In genomic region chr6:108425428-108425827, GRCh38 we compare ENCODE assay signal across 25 cellular contexts.
"Had no signal": no experiment of that assay in that cellular context is flagged by ENCODE, and none has a peak within 500 bp of the region (broad histone marks: within the 10 kb centered on the region; RNA-seq: fewer than 3 reads in every experiment).

No MANE protein-coding gene starts in this region.

- DNase-seq: colonic mucosa; cortex of kidney; effector CD8-positive, alpha-beta T cell; effector memory CD8-positive, alpha-beta T cell; endodermal cell; erythroblast; esophagus squamous epithelium; foreskin fibroblast; foreskin melanocyte; gastrocnemius medialis; glutamatergic neuron; head of caudate nucleus; heart right ventricle; hippocampal formation; left cardiac atrium; left lung; left ventricle myocardium superior; lower lobe of right lung; mesenchymal stem cell; mucosa of descending colon; naive B cell had no signal

- H3K4me1 ChIP-seq: colonic mucosa, esophagus squamous epithelium, gastrocnemius medialis, heart right ventricle, left lung, lower lobe of right lung had no signal

- H3K27me3 ChIP-seq: colonic mucosa, esophagus squamous epithelium, gastrocnemius medialis, heart right ventricle, left lung had no signal

- H3K9me3 ChIP-seq: colonic mucosa, esophagus squamous epithelium, gastrocnemius medialis, lower lobe of right lung, mucosa of descending colon had no signal

- H3K27ac ChIP-seq: colonic mucosa, epithelial cell of prostate, esophagus squamous epithelium, gastrocnemius medialis, heart right ventricle, left lung, lower lobe of right lung had no signal

- ATAC-seq: effector memory CD8-positive, alpha-beta T cell; esophagus mucosa; gastrocnemius medialis; heart right ventricle; left cardiac atrium; left lung; left ventricle myocardium superior; lower lobe of right lung; mucosa of descending colon had no signal

- H3K36me3 ChIP-seq: colonic mucosa, esophagus squamous epithelium, gastrocnemius medialis, left lung, lower lobe of right lung had no signal

- H3K4me3 ChIP-seq: colonic mucosa, esophagus squamous epithelium, gastrocnemius medialis, heart right ventricle, left lung, lower lobe of right lung, mucosa of descending colon had no signal

- FAIRE-seq: islet of Langerhans, keratinocyte had no signal
